Comparison of ENCODE assay signal across 1 cellular context in the genomic region with DNA sequence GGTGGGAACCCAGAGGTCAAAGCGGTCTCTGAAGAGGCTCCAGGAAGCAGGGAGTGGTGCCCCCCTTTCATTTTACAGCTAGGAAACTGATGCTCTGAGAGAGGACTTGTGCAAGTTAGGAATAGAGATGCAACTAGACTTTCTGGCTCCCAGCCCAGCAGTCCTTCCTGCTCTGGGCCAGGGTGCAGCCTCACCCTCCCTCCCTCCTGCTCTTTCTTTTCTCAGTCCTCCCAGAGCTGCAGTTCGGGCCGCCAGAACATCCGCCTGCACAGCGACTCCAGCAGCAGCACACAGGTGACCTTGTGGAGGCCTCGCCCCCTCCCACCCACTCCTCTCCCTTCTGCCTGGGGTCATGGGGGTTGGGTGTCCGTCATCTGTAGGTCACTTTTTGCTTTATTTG.
TF ChIP-seq lines count a peak whose summit lies in the region.

No MANE protein-coding gene starts in this region.

TF ChIP-seq in HepG2, 621 proteins besides CTCF, POLR2A, EP300 and RAD21 (continued from another document):
- TF ChIP-seq, protein P1, sequence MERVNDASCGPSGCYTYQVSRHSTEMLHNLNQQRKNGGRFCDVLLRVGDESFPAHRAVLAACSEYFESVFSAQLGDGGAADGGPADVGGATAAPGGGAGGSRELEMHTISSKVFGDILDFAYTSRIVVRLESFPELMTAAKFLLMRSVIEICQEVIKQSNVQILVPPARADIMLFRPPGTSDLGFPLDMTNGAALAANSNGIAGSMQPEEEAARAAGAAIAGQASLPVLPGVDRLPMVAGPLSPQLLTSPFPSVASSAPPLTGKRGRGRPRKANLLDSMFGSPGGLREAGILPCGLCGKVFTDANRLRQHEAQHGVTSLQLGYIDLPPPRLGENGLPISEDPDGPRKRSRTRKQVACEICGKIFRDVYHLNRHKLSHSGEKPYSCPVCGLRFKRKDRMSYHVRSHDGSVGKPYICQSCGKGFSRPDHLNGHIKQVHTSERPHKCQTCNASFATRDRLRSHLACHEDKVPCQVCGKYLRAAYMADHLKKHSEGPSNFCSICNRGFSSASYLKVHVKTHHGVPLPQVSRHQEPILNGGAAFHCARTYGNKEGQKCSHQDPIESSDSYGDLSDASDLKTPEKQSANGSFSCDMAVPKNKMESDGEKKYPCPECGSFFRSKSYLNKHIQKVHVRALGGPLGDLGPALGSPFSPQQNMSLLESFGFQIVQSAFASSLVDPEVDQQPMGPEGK (CRISPR knock-in tag; IDR thresholded peaks at IDR 0.05) = peak; percentile 40; the same call in 1 of the 2 replicates
- TF ChIP-seq ZNF772 (CRISPR knock-in tag; IDR thresholded peaks at IDR 0.05) = 0 out of 2 replicates have a peak, but pooled peaks have one; percentile 18
- TF ChIP-seq ZFP36L2 (CRISPR knock-in tag; IDR thresholded peaks at IDR 0.05) = 0 out of 2 replicates have a peak, but pooled peaks have one; percentile 39
- TF ChIP-seq SOX13 (IDR thresholded peaks at IDR 0.05) = no peak
- 0 out of 4 replicates have a peak, but pooled peaks of 1 of the 2 experiments have one; percentile 29 for TF ChIP-seq SOX13 (CRISPR knock-in tag; conservative IDR thresholded peaks at IDR 0.05 in 1 of 2, IDR thresholded peaks at IDR 0.05 in 1 of 2)
- TF ChIP-seq, protein P2, sequence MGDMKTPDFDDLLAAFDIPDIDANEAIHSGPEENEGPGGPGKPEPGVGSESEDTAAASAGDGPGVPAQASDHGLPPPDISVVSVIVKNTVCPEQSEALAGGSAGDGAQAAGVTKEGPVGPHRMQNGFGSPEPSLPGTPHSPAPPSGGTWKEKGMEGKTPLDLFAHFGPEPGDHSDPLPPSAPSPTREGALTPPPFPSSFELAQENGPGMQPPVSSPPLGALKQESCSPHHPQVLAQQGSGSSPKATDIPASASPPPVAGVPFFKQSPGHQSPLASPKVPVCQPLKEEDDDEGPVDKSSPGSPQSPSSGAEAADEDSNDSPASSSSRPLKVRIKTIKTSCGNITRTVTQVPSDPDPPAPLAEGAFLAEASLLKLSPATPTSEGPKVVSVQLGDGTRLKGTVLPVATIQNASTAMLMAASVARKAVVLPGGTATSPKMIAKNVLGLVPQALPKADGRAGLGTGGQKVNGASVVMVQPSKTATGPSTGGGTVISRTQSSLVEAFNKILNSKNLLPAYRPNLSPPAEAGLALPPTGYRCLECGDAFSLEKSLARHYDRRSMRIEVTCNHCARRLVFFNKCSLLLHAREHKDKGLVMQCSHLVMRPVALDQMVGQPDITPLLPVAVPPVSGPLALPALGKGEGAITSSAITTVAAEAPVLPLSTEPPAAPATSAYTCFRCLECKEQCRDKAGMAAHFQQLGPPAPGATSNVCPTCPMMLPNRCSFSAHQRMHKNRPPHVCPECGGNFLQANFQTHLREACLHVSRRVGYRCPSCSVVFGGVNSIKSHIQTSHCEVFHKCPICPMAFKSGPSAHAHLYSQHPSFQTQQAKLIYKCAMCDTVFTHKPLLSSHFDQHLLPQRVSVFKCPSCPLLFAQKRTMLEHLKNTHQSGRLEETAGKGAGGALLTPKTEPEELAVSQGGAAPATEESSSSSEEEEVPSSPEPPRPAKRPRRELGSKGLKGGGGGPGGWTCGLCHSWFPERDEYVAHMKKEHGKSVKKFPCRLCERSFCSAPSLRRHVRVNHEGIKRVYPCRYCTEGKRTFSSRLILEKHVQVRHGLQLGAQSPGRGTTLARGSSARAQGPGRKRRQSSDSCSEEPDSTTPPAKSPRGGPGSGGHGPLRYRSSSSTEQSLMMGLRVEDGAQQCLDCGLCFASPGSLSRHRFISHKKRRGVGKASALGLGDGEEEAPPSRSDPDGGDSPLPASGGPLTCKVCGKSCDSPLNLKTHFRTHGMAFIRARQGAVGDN (CRISPR knock-in tag; IDR thresholded peaks at IDR 0.05) = peak; percentile 57
- no peak for TF ChIP-seq HNF4G (IDR thresholded peaks at IDR 0.05; ENCODE audit: borderline replicate concordance, low read depth, low read length)
- TF ChIP-seq HNF4G (CRISPR knock-in tag; IDR thresholded peaks at IDR 0.05; ENCODE audit: borderline replicate concordance, low read depth) = 0 out of 2 replicates have a peak, but pooled peaks have one; percentile 9
- 0 out of 2 replicates have a peak, but pooled peaks have one; percentile 11 for TF ChIP-seq ZNF770 (CRISPR knock-in tag; IDR thresholded peaks at IDR 0.05)
- TF ChIP-seq ARID4A (CRISPR knock-in tag; IDR thresholded peaks at IDR 0.05; ENCODE audit: borderline replicate concordance) = 0 out of 2 replicates have a peak, but pooled peaks have one; percentile 5
- TF ChIP-seq NR2F6 (IDR thresholded peaks at IDR 0.05) = no peak
- TF ChIP-seq NR2F6 (CRISPR knock-in tag; IDR thresholded peaks at IDR 0.05) = peak; percentile 51; the same call in 1 of the 2 replicates
